2 cellular contexts compared by ENCODE assay signal in the genomic region with DNA sequence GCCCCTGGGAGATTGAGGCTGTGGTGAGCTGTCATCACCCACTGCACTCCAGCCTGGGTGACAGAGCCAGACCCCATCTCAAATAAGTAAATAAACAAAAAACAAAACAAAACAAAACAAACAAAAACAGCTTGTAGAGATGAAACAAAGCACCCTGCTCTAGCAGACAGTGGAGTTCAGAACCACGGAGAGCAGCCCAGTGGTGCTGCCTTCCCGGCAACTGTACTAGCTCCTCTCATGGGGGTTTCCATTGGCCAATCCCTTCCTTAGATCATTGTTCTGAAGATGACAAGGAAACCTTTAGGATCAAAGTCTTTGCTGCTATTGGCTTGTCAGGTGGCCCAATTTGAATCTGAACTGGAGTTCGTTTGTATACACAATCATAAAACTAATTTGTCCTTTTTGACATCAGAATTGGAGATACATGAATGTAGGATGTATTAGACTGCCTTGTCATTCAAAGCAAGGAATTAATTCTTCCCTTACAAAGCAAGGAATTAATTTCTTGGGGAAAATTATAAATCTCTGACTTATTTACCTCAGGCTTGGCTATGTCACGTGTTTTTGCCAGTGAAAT.
A peak's percentile ranks its signal among the peaks of the same experiment; 100 is the strongest.
TF ChIP-seq lines count a peak whose summit lies in the region.

No MANE protein-coding gene starts in this region.

TF ChIP-seq in A549, 52 proteins besides CTCF, POLR2A, EP300 and RAD21:
- TF ChIP-seq, protein P1, sequence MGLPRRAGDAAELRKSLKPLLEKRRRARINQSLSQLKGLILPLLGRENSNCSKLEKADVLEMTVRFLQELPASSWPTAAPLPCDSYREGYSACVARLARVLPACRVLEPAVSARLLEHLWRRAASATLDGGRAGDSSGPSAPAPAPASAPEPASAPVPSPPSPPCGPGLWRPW (IDR thresholded peaks at IDR 0.05), result no peak
- TF ChIP-seq PHF8 (IDR thresholded peaks at IDR 0.05; ENCODE audit: borderline replicate concordance, low read depth) (no peak), RNF2 (IDR thresholded peaks at IDR 0.05; ENCODE audit: borderline replicate concordance, low read depth) (peak; percentile 19; the same call in 1 of the 2 replicates), FOSL2 (IDR thresholded peaks at IDR 0.05) (no peak), FOSL2 (CRISPR knock-in tag; IDR thresholded peaks at IDR 0.05) (no peak), FOXS1 (CRISPR knock-in tag; IDR thresholded peaks at IDR 0.05) (0 out of 2 replicates have a peak, but pooled peaks have one; percentile 45), RFX5 (IDR thresholded peaks at IDR 0.05) (peak; percentile 86; the same call in 1 of the 2 replicates), EHMT2 (IDR thresholded peaks at IDR 0.05; ENCODE audit: low read depth) (peak; percentile 96)
- TF ChIP-seq, protein P2, sequence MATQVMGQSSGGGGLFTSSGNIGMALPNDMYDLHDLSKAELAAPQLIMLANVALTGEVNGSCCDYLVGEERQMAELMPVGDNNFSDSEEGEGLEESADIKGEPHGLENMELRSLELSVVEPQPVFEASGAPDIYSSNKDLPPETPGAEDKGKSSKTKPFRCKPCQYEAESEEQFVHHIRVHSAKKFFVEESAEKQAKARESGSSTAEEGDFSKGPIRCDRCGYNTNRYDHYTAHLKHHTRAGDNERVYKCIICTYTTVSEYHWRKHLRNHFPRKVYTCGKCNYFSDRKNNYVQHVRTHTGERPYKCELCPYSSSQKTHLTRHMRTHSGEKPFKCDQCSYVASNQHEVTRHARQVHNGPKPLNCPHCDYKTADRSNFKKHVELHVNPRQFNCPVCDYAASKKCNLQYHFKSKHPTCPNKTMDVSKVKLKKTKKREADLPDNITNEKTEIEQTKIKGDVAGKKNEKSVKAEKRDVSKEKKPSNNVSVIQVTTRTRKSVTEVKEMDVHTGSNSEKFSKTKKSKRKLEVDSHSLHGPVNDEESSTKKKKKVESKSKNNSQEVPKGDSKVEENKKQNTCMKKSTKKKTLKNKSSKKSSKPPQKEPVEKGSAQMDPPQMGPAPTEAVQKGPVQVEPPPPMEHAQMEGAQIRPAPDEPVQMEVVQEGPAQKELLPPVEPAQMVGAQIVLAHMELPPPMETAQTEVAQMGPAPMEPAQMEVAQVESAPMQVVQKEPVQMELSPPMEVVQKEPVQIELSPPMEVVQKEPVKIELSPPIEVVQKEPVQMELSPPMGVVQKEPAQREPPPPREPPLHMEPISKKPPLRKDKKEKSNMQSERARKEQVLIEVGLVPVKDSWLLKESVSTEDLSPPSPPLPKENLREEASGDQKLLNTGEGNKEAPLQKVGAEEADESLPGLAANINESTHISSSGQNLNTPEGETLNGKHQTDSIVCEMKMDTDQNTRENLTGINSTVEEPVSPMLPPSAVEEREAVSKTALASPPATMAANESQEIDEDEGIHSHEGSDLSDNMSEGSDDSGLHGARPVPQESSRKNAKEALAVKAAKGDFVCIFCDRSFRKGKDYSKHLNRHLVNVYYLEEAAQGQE (IDR thresholded peaks at IDR 0.05), result peak; percentile 97
TF ChIP-seq in A549: peak in this region for 5.

TF ChIP-seq in endothelial cell of umbilical vein, 7 proteins besides CTCF, POLR2A, EP300 and RAD21:
- TF ChIP-seq GATA2 (IDR thresholded peaks at IDR 0.05; ENCODE audit: insufficient read depth, insufficient read length, low read depth, low read length), result no peak
- TF ChIP-seq EZH2 (IDR thresholded peaks at IDR 0.05; ENCODE audit: borderline replicate concordance, low read depth, low read length, severe bottlenecking), result no peak
- no peak for TF ChIP-seq MYC (IDR thresholded peaks at IDR 0.05; ENCODE audit: low read depth, low read length)
- no peak for TF ChIP-seq JUN (IDR thresholded peaks at IDR 0.05; ENCODE audit: borderline replicate concordance, insufficient read depth, insufficient read length, low read depth)
- TF ChIP-seq, protein P3, sequence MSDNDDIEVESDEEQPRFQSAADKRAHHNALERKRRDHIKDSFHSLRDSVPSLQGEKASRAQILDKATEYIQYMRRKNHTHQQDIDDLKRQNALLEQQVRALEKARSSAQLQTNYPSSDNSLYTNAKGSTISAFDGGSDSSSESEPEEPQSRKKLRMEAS (IDR thresholded peaks at IDR 0.05; ENCODE audit: insufficient read depth, insufficient read length), result no peak
- no peak for TF ChIP-seq POLR2AphosphoS5 (IDR thresholded peaks at IDR 0.05; ENCODE audit: insufficient read depth, low read depth, low read length)
- TF ChIP-seq FOS (IDR thresholded peaks at IDR 0.05; ENCODE audit: borderline replicate concordance, insufficient read depth, low read length), result no peak
